ENCODE assay signal across 19 cellular contexts in the genomic region with DNA sequence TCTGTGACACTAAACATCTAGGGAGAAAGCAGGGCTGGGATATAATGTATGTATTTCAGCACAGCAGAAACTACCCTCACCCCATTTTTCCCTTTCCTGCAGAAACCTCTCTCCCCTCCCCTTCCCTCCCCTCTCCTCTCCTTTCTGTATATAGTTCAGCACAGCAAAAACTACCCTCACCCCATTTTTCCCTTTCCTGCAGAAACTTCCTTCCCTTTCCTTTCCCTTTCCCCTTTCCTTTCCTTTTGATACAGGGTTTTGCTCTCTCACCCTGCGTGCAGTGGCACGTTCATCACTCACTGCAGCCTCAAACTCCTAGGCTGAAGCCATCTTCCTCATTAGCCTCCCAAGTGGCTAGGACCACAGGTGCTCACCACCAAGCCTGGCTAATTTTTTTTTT. TPM values are rescaled to one million over a fixed set of nuclear protein-coding genes. Genes with fewer than 3 reads are reported as not detected.
DNase-seq lines count a peak whose midpoint lies in the region; ATAC-seq and TF ChIP-seq lines count a peak whose summit lies in the region.
"Had no signal": no experiment of that assay in that cellular context is flagged by ENCODE, and none has a peak within 500 bp of the region (broad histone marks: within the 10 kb centered on the region; RNA-seq: fewer than 3 reads in every experiment).

No MANE protein-coding gene starts in this region.

- H3K4me1 ChIP-seq in Caco-2 (peaks cover 20% of the 10 kb centered on the region), HEK293 (ENCODE audit: control insufficient read depth, insufficient read depth, low read length) (peaks cover 5% of the 10 kb centered on the region), A673 (ENCODE audit: insufficient read depth, low read length, poor library complexity, severe bottlenecking) (peaks cover 20% of the 10 kb centered on the region)

- H3K27me3 ChIP-seq in Caco-2 (replicated peaks; ENCODE audit: control insufficient read depth, insufficient read depth, low read length) (no peaks in the 10 kb centered on the region), A673 (replicated peaks; ENCODE audit: insufficient read depth, low read depth, low read length, poor library complexity) (no peaks in the 10 kb centered on the region)

- H3K9me3 Mint-ChIP-seq in Caco-2 (ENCODE audit: unreplicated experiment) (no peaks in the 10 kb centered on the region), endothelial cell (ENCODE audit: unreplicated experiment) (no peaks in the 10 kb centered on the region), neural crest cell (no peaks in the 10 kb centered on the region), MCF 10A (ENCODE audit: unreplicated experiment) (no peaks in the 10 kb centered on the region)
- H3K9me3 Mint-ChIP-seq in naive thymus-derived CD8-positive, alpha-beta T cell = no peaks in the 10 kb centered on the region
- H3K9me3 Mint-ChIP-seq: CD14-positive monocyte; CD4-positive, alpha-beta memory T cell; H9 had no signal

- peaks cover 18% of the 10 kb centered on the region for H3K4me1 Mint-ChIP-seq in Caco-2 (ENCODE audit: low read depth, unreplicated experiment)
- H3K4me1 Mint-ChIP-seq in endothelial cell (ENCODE audit: unreplicated experiment) = peaks cover 30% of the 10 kb centered on the region
- peaks cover 34% of the 10 kb centered on the region for H3K4me1 Mint-ChIP-seq in neural crest cell
- H3K4me1 Mint-ChIP-seq in MCF 10A (ENCODE audit: insufficient read depth, unreplicated experiment) = peaks cover 23% of the 10 kb centered on the region
- H3K4me1 Mint-ChIP-seq in naive thymus-derived CD8-positive, alpha-beta T cell = peaks cover 17 to 36% (median 30%) of the 10 kb centered on the region in 4 donors

- ATAC-seq in naive thymus-derived CD8-positive, alpha-beta T cell = no peak
- ATAC-seq: GM12878, K562 had no signal

- intact Hi-C loops in Caco-2 (cut with micrococcal nuclease; ENCODE audit: unreplicated experiment) = no loop called here
- intact Hi-C loops in A673 (cut with micrococcal nuclease; ENCODE audit: unreplicated experiment) = no loop called here
- intact Hi-C loops in MCF 10A (cut with micrococcal nuclease) = no loop called here

- H3K4me3 ChIP-seq in Caco-2 (ENCODE audit: low read depth, low read length) = no peak overlapping the region
- no peak overlapping the region for H3K4me3 ChIP-seq in HEK293 (ENCODE audit: low read depth, low read length)
- H3K4me3 ChIP-seq in A673 (ENCODE audit: low read depth, low read length, poor library complexity, severe bottlenecking) = no peak overlapping the region
- H3K4me3 ChIP-seq: GM12878, K562 had no signal

- no peak overlapping the region for H3K4me3 Mint-ChIP-seq in Caco-2 (ENCODE audit: unreplicated experiment)
- H3K4me3 Mint-ChIP-seq in endothelial cell (ENCODE audit: unreplicated experiment) = peak overlapping the region; percentile 12
- peak overlapping the region; percentile 70 for H3K4me3 Mint-ChIP-seq in neural crest cell
- no peak overlapping the region for H3K4me3 Mint-ChIP-seq in MCF 10A (ENCODE audit: unreplicated experiment)
- peak overlapping the region in 1 of 10 donors; percentile 29 for H3K4me3 Mint-ChIP-seq in naive thymus-derived CD8-positive, alpha-beta T cell
- H3K4me3 Mint-ChIP-seq: CD14-positive monocyte; CD4-positive, alpha-beta memory T cell had no signal

- BruUV-seq in Caco-2 (replicated peaks; lab: Mats Ljungman, UMichigan) (no TSS peak), A673 (replicated peaks; lab: Mats Ljungman, UMichigan) (no TSS peak), MCF 10A (replicated peaks; lab: Mats Ljungman, UMichigan) (no TSS peak)

- no peak overlapping the region for H3K27ac ChIP-seq in HEK293 (ENCODE audit: extremely low read depth, low read depth, low read length)
- no peak overlapping the region for H3K27ac ChIP-seq in A673 (ENCODE audit: low read depth, low read length, poor library complexity, severe bottlenecking)
- H3K27ac ChIP-seq: HL-60 had no signal

- TF ChIP-seq CTCF in Caco-2 (IDR thresholded peaks at IDR 0.05; ENCODE audit: insufficient read depth in 1 of 2, low read depth in 1 of 2, low read length in 1 of 2, severe bottlenecking in 1 of 2, unreplicated experiment in 1 of 2) (no peak), HEK293 (tag by site-specific recombination; IDR thresholded peaks at IDR 0.05) (no peak), endothelial cell (IDR thresholded peaks at IDR 0.05; ENCODE audit: unreplicated experiment) (no peak), neural crest cell (conservative IDR thresholded peaks at IDR 0.05) (no peak), A673 (conservative IDR thresholded peaks at IDR 0.05; ENCODE audit: low read depth, low read length) (no peak), MCF 10A (IDR thresholded peaks at IDR 0.05; ENCODE audit: unreplicated experiment) (no peak)

- H3K9me3 ChIP-seq in Caco-2 (no peaks in the 10 kb centered on the region), HEK293 (ENCODE audit: control insufficient read depth, insufficient read depth, low read depth, low read length) (no peaks in the 10 kb centered on the region), A673 (ENCODE audit: low read depth, low read length, poor library complexity, severe bottlenecking) (no peaks in the 10 kb centered on the region)

- CTCF ChIA-PET in Caco-2 (lab: Charles Lee) (no interaction called here), HEK293 (lab: Yijun Ruan, JAX) (no interaction called here), A673 (lab: Charles Lee) (interaction anchor here (0.6 kb wide), 1 partner anchor 34 kb away, joined by 3 read pairs; no protein-coding TSS in a partner anchor), MCF 10A (lab: Yijun Ruan, JAX) (no interaction called here)

- no peak for DNase-seq in Caco-2
- DNase-seq in endothelial cell (ENCODE audit: low spot score) = no peak
- no peak for DNase-seq in neural crest cell (ENCODE audit: low read depth, low spot score)
- DNase-seq in A673 (ENCODE audit: low spot score) = no peak
- no peak for DNase-seq in 8988T
- no peak for DNase-seq in MCF 10A (ENCODE audit: unreplicated experiment)
- no peak for DNase-seq in naive thymus-derived CD8-positive, alpha-beta T cell
- DNase-seq: AML-193; CD4-positive, alpha-beta memory T cell; DMS 273 treated with DMSO at 0.1 percent for 48 hours; DMS53; DND-41; EL; H9 had no signal

- peak overlapping the region; percentile 32 for H3K27ac Mint-ChIP-seq in Caco-2 (ENCODE audit: unreplicated experiment)
- peak overlapping the region; percentile 70 for H3K27ac Mint-ChIP-seq in endothelial cell (ENCODE audit: unreplicated experiment)
- no peak overlapping the region for H3K27ac Mint-ChIP-seq in neural crest cell (ENCODE audit: unreplicated experiment)
- H3K27ac Mint-ChIP-seq in MCF 10A (ENCODE audit: low read depth, unreplicated experiment) = no peak overlapping the region
- peak overlapping the region in 5 of 10 donors; percentile 9 to 58 (median 41) for H3K27ac Mint-ChIP-seq in naive thymus-derived CD8-positive, alpha-beta T cell
- H3K27ac Mint-ChIP-seq: CD14-positive monocyte had no signal

- POLR2A ChIA-PET in Caco-2 (lab: Charles Lee) = no interaction called here
- POLR2A ChIA-PET in HEK293 (lab: Yijun Ruan, JAX) = no interaction called here
- POLR2A ChIA-PET in A673 (lab: Charles Lee; ENCODE audit: low non-redundant PET) = no interaction called here
- POLR2A ChIA-PET in MCF 10A (lab: Yijun Ruan, JAX) = no interaction called here
- POLR2A ChIA-PET in naive thymus-derived CD8-positive, alpha-beta T cell (lab: Charles Lee) = no interaction called here

- peaks cover 26% of the 10 kb centered on the region for H3K36me3 Mint-ChIP-seq in Caco-2 (ENCODE audit: insufficient read depth, unreplicated experiment)
- H3K36me3 Mint-ChIP-seq in endothelial cell (ENCODE audit: low read depth, unreplicated experiment) = peaks cover 4% of the 10 kb centered on the region
- peaks cover 5% of the 10 kb centered on the region for H3K36me3 Mint-ChIP-seq in neural crest cell (ENCODE audit: low read depth)
- no peaks in the 10 kb centered on the region for H3K36me3 Mint-ChIP-seq in MCF 10A (ENCODE audit: insufficient read depth, unreplicated experiment)
- no peaks in the 10 kb centered on the region for H3K36me3 Mint-ChIP-seq in naive thymus-derived CD8-positive, alpha-beta T cell
- H3K36me3 Mint-ChIP-seq: CD14-positive monocyte had no signal

- no peaks in the 10 kb centered on the region for H3K36me3 ChIP-seq in Caco-2 (ENCODE audit: control insufficient read depth, insufficient read depth, low read length)
- peaks cover 2 to 12% of the 10 kb centered on the region in 2 experiments for H3K36me3 ChIP-seq in HEK293 (ENCODE audit: control insufficient read depth in 2 of 2, insufficient read depth in 1 of 2, low read length in 2 of 2)
- H3K36me3 ChIP-seq in A673 (ENCODE audit: insufficient read depth, low read length, poor library complexity, severe bottlenecking) = peaks cover 8% of the 10 kb centered on the region

- H3K27me3 Mint-ChIP-seq in Caco-2 (ENCODE audit: insufficient read depth, unreplicated experiment) (no peaks in the 10 kb centered on the region), endothelial cell (ENCODE audit: unreplicated experiment) (peaks cover 10% of the 10 kb centered on the region), neural crest cell (ENCODE audit: low read depth) (no peaks in the 10 kb centered on the region), MCF 10A (ENCODE audit: insufficient read depth, unreplicated experiment) (no peaks in the 10 kb centered on the region)
- no peaks in the 10 kb centered on the region for H3K27me3 Mint-ChIP-seq in naive thymus-derived CD8-positive, alpha-beta T cell
- H3K27me3 Mint-ChIP-seq: CD4-positive, alpha-beta memory T cell had no signal

RNA-seq across cellular contexts. Expression of a gene that starts 2.1 kb away (rescaled TPM):
- 7.8 and 9.7 TPM in 2 replicates for total RNA-seq in Caco-2 (2022)
- total RNA-seq in endothelial cell (ENCODE audit: unreplicated experiment) = 136 TPM
- total RNA-seq in neural crest cell = 36.9 and 39.9 TPM in 2 replicates
- 1.2 and 2.0 TPM in 2 replicates for total RNA-seq in A673 (2021)
- total RNA-seq in MCF 10A (2022) = 0.59 TPM in 1 of 2 replicates, not detected in the other
- total RNA-seq in naive thymus-derived CD8-positive, alpha-beta T cell = not detected
- polyA plus RNA-seq in naive thymus-derived CD8-positive, alpha-beta T cell = under 1 TPM in 1 of 3 donors, not detected in 2; 0.15 TPM
- total RNA-seq: CD4-positive, alpha-beta memory T cell had no signal
- polyA plus RNA-seq: CD4-positive, alpha-beta memory T cell had no signal

RNA-seq across cellular contexts. Expression of a gene that starts 2.9 kb away (rescaled TPM):
- total RNA-seq in Caco-2 (2022) (103 and 110 TPM in 2 replicates), endothelial cell (ENCODE audit: unreplicated experiment) (43.0 TPM), neural crest cell (125 TPM in 2 replicates), A673 (2021) (103 and 113 TPM in 2 replicates), MCF 10A (2022) (17.9 and 23.8 TPM in 2 replicates)
- 10 to 100 TPM; 27.5 to 30.8 TPM for total RNA-seq in naive thymus-derived CD8-positive, alpha-beta T cell
- polyA plus RNA-seq in naive thymus-derived CD8-positive, alpha-beta T cell = 10 to 100 TPM in 1 of 3 donors, 1 to 10 TPM in 2; 8.0 to 12.4 (median 9.5) TPM

RNA-seq across cellular contexts. Expression of a gene that starts 10.1 kb away (rescaled TPM):
- total RNA-seq in Caco-2 (2022) (98.4 and 107 TPM in 2 replicates), endothelial cell (ENCODE audit: unreplicated experiment) (130 TPM), neural crest cell (86.5 and 97.3 TPM in 2 replicates), A673 (2021) (73.9 and 78.1 TPM in 2 replicates), MCF 10A (2022) (67.4 and 96.1 TPM in 2 replicates)
- 10 to 100 TPM; 88.9 to 95.2 TPM for total RNA-seq in naive thymus-derived CD8-positive, alpha-beta T cell
- polyA plus RNA-seq in naive thymus-derived CD8-positive, alpha-beta T cell = 10 to 100 TPM; 61.6 to 69.4 (median 65.9) TPM

RNA-seq across cellular contexts. Expression of a gene that starts 32.8 kb away (rescaled TPM):
- total RNA-seq in Caco-2 (2022) = 19.4 and 22.2 TPM in 2 replicates
- 70.1 TPM for total RNA-seq in endothelial cell (ENCODE audit: unreplicated experiment)
- total RNA-seq in neural crest cell = 17.1 and 18.8 TPM in 2 replicates
- total RNA-seq in A673 (2021) = 10.1 and 13.7 TPM in 2 replicates
- total RNA-seq in MCF 10A (2022) = 177 and 236 TPM in 2 replicates
- total RNA-seq in naive thymus-derived CD8-positive, alpha-beta T cell = 1,000 to 10,000 TPM; 1,302 to 1,328 TPM
- 100 to 1,000 TPM; 145 to 378 (median 232) TPM for polyA plus RNA-seq in naive thymus-derived CD8-positive, alpha-beta T cell

RNA-seq across cellular contexts. Expression of a gene that starts 33.3 kb away (rescaled TPM):
- total RNA-seq in Caco-2 (2022) (37.9 and 40.8 TPM in 2 replicates), endothelial cell (ENCODE audit: unreplicated experiment) (31.6 TPM), neural crest cell (30.4 and 33.7 TPM in 2 replicates), A673 (2021) (2.2 and 5.0 TPM in 2 replicates), MCF 10A (2022) (6.3 and 7.9 TPM in 2 replicates)
- 1 to 10 TPM; 5.6 to 6.3 TPM for total RNA-seq in naive thymus-derived CD8-positive, alpha-beta T cell
- under 1 TPM in 2 of 3 donors, not detected in 1; 0.10 to 0.58 TPM for polyA plus RNA-seq in naive thymus-derived CD8-positive, alpha-beta T cell
- polyA plus RNA-seq: CD4-positive, alpha-beta memory T cell had no signal

Comparison
In these comparisons a context has a peak if more than half of its experiments do, and no peak if none do; other contexts are left out.
1. H3K27ac Mint-ChIP-seq: peak in Caco-2 (single experiment) and endothelial cell (single experiment); none in neural crest cell (single experiment) and MCF 10A (single experiment).
2. H3K4me3 Mint-ChIP-seq: peak in endothelial cell (single experiment) and neural crest cell (single experiment); none in Caco-2 (single experiment) and MCF 10A (single experiment).